ENCODE assay signal across 8 cellular contexts in genomic region chr22:43136255-43136654, GRCh38. TPM values are rescaled to one million over a fixed set of nuclear protein-coding genes. Genes with fewer than 3 reads are reported as not detected.
DNase-seq lines count a peak whose midpoint lies in the region; ATAC-seq and TF ChIP-seq lines count a peak whose summit lies in the region.

No MANE protein-coding gene starts in this region.

- H3K27ac ChIP-seq in body of pancreas: no peak overlapping the region
- H3K27ac ChIP-seq in tibial nerve: no peak overlapping the region

- H3K27me3 ChIP-seq in body of pancreas (no peaks in the 10 kb centered on the region), tibial nerve (no peaks in the 10 kb centered on the region)

- H3K4me1 ChIP-seq in body of pancreas (peaks cover 3% of the 10 kb centered on the region), tibial nerve (peaks cover 0 to 22% (median 0%) of the 10 kb centered on the region in 4 donors)

- H3K9me3 ChIP-seq in body of pancreas: no peaks in the 10 kb centered on the region
- no peaks in the 10 kb centered on the region for H3K9me3 ChIP-seq in tibial nerve

- TF ChIP-seq CTCF in body of pancreas (IDR thresholded peaks at IDR 0.05): peak; percentile 27 to 46 (median 35)
- TF ChIP-seq CTCF in tibial nerve (IDR thresholded peaks at IDR 0.05): peak; percentile 14 to 32 (median 27)

- no peak for TF ChIP-seq POLR2A in body of pancreas (IDR thresholded peaks at IDR 0.05)
- TF ChIP-seq POLR2A in tibial nerve (IDR thresholded peaks at IDR 0.05): no peak

- ATAC-seq in body of pancreas: no peak
- ATAC-seq in left lobe of liver: peak; percentile 69
- ATAC-seq in GM18519 (IDR thresholded peaks at IDR 0.05; ENCODE audit: low FRiP score, unreplicated experiment): no peak
- no peak for ATAC-seq in GM19324 (IDR thresholded peaks at IDR 0.05; ENCODE audit: low FRiP score, unreplicated experiment)

- WGBS in body of pancreas, 2 donors: 46 to 61% methylated on average over 9 of the region's 9 CpGs
- 40 to 43% methylated on average over 9 of the region's 9 CpGs for WGBS in tibial nerve, 2 donors

- H3K36me3 ChIP-seq in body of pancreas (replicated peaks in 1 of 2; ENCODE audit: insufficient read depth in 1 of 2, low read depth in 2 of 2) (peaks cover 3 to 18% of the 10 kb centered on the region in 2 donors), tibial nerve (peaks cover 0 to 98% (median 0%) of the 10 kb centered on the region in 3 donors)

- intact Hi-C loops in body of pancreas (cut with DNase I): no loop called here

- peak; percentile 16 for DNase-seq in NCI-H2227 (lab: John Stamatoyannopoulos, UW; ENCODE audit: unreplicated experiment)
- no peak for DNase-seq in NCI-H2227 treated with DMSO at 0.1 percent for 48 hours (lab: John Stamatoyannopoulos, UW)
- peak; percentile 20 for DNase-seq in OCI-M1 (lab: John Stamatoyannopoulos, UW)
- peak in 2 of 4 donors; percentile 32 to 52 for DNase-seq in body of pancreas
- no peak for DNase-seq in left lobe of liver (ENCODE audit: low spot score)
- no peak for DNase-seq in tibial nerve (ENCODE audit: low spot score in 2 of 2)

- TF ChIP-seq EP300 in tibial nerve (IDR thresholded peaks at IDR 0.05): no peak

- H3K4me3 ChIP-seq in body of pancreas (no peak overlapping the region), tibial nerve (no peak overlapping the region)

RNA-seq across cellular contexts. Expression of gene MCAT, which starts 6.9 kb away (rescaled TPM):
- 10 to 100 TPM; 28.8 to 50.8 TPM for total RNA-seq in body of pancreas
- 13.6 TPM for total RNA-seq in left lobe of liver
- 10 to 100 TPM; 20.2 to 44.4 (median 31.9) TPM for total RNA-seq in tibial nerve

RNA-seq across cellular contexts. Expression of gene TSPO, which starts 15.1 kb away (rescaled TPM):
- total RNA-seq in body of pancreas: 100 to 1,000 TPM; 113 to 225 TPM
- total RNA-seq in left lobe of liver: 32.2 TPM
- 100 to 1,000 TPM; 399 to 538 (median 485) TPM for total RNA-seq in tibial nerve

RNA-seq across cellular contexts. Expression of gene BIK, which starts 25.7 kb away (rescaled TPM):
- 10 to 100 TPM in 1 of 2 donors, 1 to 10 TPM in 1; 1.6 to 11.5 TPM for total RNA-seq in body of pancreas
- total RNA-seq in left lobe of liver: 0.25 TPM
- not detected for total RNA-seq in tibial nerve

RNA-seq across cellular contexts. Expression of gene TTLL1, which starts 47.1 kb away (rescaled TPM):
- total RNA-seq in body of pancreas (1 to 10 TPM; 2.0 to 7.0 TPM), left lobe of liver (0.65 TPM), tibial nerve (1 to 10 TPM; 1.6 to 9.8 (median 7.3) TPM)

RNA-seq across cellular contexts. Expression of gene TTLL12, which starts 50.7 kb away (rescaled TPM):
- 10 to 100 TPM; 21.0 to 25.1 TPM for total RNA-seq in body of pancreas
- total RNA-seq in left lobe of liver: 26.6 TPM
- 10 to 100 TPM; 38.5 to 50.4 (median 41.9) TPM for total RNA-seq in tibial nerve

Comparison
In these comparisons a context has a peak if more than half of its experiments do, and no peak if none do; other contexts are left out.
1. DNase-seq: peak in NCI-H2227 (single experiment) and OCI-M1 (single experiment); none in NCI-H2227 treated with DMSO at 0.1 percent for 48 hours (single experiment), left lobe of liver (single experiment) and tibial nerve (0 of 2).